ENCODE assay signal across 20 cellular contexts in genomic region chr3:94734201-94734600, GRCh38.
"Had no signal": no experiment of that assay in that cellular context is flagged by ENCODE, and none has a peak within 500 bp of the region (broad histone marks: within the 10 kb centered on the region; RNA-seq: fewer than 3 reads in every experiment).

No MANE protein-coding gene starts in this region.

- H3K4me2 ChIP-seq: SK-N-SH had no signal

- ATAC-seq: HepG2 had no signal

- H3K9ac ChIP-seq: SK-N-SH had no signal

- H3K27me3 ChIP-seq: MG63 had no signal

- DNase-seq: IMR-90, Karpas-422, KG1, MG63, NCI-H1092, NCI-H1105 treated with DMSO at 0.1 percent for 48 hours, NCI-H1417 treated with DMSO at 0.1 percent for 48 hours, NCI-H146, NCI-H1694 treated with DMSO at 0.1 percent for 48 hours, NCI-H1930, NCI-H2081, NCI-H2107, NCI-H2227 treated with DMSO at 0.1 percent for 48 hours, NCI-H526, Right ventricle myocardium superior, RPMI8226, SIG-M5, SK-N-SH, SW 1271 had no signal

- H3K9me3 ChIP-seq: MG63, SK-N-SH had no signal

- H3K36me3 ChIP-seq: MG63 had no signal

- H3K4me3 ChIP-seq: MG63 had no signal
